9 cellular contexts compared by ENCODE assay signal in genomic region chr5:32278403-32278802, GRCh38. TPM values are rescaled to one million over a fixed set of nuclear protein-coding genes. Genes with fewer than 3 reads are reported as not detected.
DNase-seq lines count a peak whose midpoint lies in the region; ATAC-seq and TF ChIP-seq lines count a peak whose summit lies in the region.
"Had no signal": no experiment of that assay in that cellular context is flagged by ENCODE, and none has a peak within 500 bp of the region (broad histone marks: within the 10 kb centered on the region; RNA-seq: fewer than 3 reads in every experiment).

No MANE protein-coding gene starts in this region.

- H3K36me3 ChIP-seq in naive thymus-derived CD4-positive, alpha-beta T cell (ENCODE audit: control insufficient read depth in 2 of 3, insufficient read depth in 3 of 3, low read length in 3 of 3) = peaks cover 2 to 19% (median 6%) of the 10 kb centered on the region in 3 experiments

- CTCF ChIA-PET in naive thymus-derived CD4-positive, alpha-beta T cell (lab: Charles Lee) = no interaction called here

- TF ChIP-seq CTCF in GM13977 (IDR thresholded peaks at IDR 0.05; ENCODE audit: extremely low read depth, insufficient read depth, missing control alignments) = no peak

- no peaks in the 10 kb centered on the region for H3K9me3 ChIP-seq in naive thymus-derived CD4-positive, alpha-beta T cell (ENCODE audit: control insufficient read depth in 2 of 3, low read length in 3 of 3)
- H3K9me3 ChIP-seq: gastrocnemius medialis had no signal

- peaks cover 13% of the 10 kb centered on the region for H3K36me3 Mint-ChIP-seq in IgD-negative memory B cell
- H3K36me3 Mint-ChIP-seq in naive thymus-derived CD4-positive, alpha-beta T cell = peaks cover 3 to 47% (median 13%) of the 10 kb centered on the region in 5 donors

- ATAC-seq in naive thymus-derived CD4-positive, alpha-beta T cell = no peak
- ATAC-seq in GM21447 (IDR thresholded peaks at IDR 0.05; ENCODE audit: unreplicated experiment) (no peak), HG03354 (IDR thresholded peaks at IDR 0.05; ENCODE audit: poor library complexity, severe bottlenecking, unreplicated experiment) (no peak), HG03175 (IDR thresholded peaks at IDR 0.05; ENCODE audit: unreplicated experiment) (no peak)
- ATAC-seq: gastrocnemius medialis had no signal

- peaks cover 28 to 46% (median 38%) of the 10 kb centered on the region in 3 donors for H3K4me1 Mint-ChIP-seq in IgD-negative memory B cell
- H3K4me1 Mint-ChIP-seq in naive thymus-derived CD4-positive, alpha-beta T cell = peaks cover 16 to 69% (median 57%) of the 10 kb centered on the region in 7 donors

- H3K9me3 Mint-ChIP-seq in IgD-negative memory B cell = no peaks in the 10 kb centered on the region
- H3K9me3 Mint-ChIP-seq in naive thymus-derived CD4-positive, alpha-beta T cell = peaks cover 0 to 4% (median 0%) of the 10 kb centered on the region in 11 donors

- in situ Hi-C loops in GM13977 (cut with MboI; ENCODE audit: low pct_unique_long_range_greater_than_20kb, low sequenced_read_pairs, unreplicated experiment) = no loop called here

- H3K27ac Mint-ChIP-seq in IgD-negative memory B cell = peak overlapping the region; percentile 24 to 88 (median 74)
- H3K27ac Mint-ChIP-seq in naive thymus-derived CD4-positive, alpha-beta T cell = peak overlapping the region in 8 of 9 donors; percentile 19 to 79 (median 68)

- POLR2A ChIA-PET in naive thymus-derived CD4-positive, alpha-beta T cell (lab: Charles Lee) = interaction anchor here (0.7 kb wide), 1 partner anchor 591 kb away, joined by 3 read pairs; no protein-coding TSS in a partner anchor

- intact Hi-C loops in naive thymus-derived CD4-positive, alpha-beta T cell (cut with micrococcal nuclease) = loop anchor here in 1 of 2 donors (1.0 to 5.0 kb wide), 2 partner anchors 34 to 49 kb away; partner anchors contain the start of gene MTMR12

- H3K4me3 Mint-ChIP-seq in IgD-negative memory B cell = peak overlapping the region in 2 of 4 donors; percentile 60 to 70
- H3K4me3 Mint-ChIP-seq in naive thymus-derived CD4-positive, alpha-beta T cell = peak overlapping the region in 2 of 10 donors; percentile 21 to 29

- no peak overlapping the region for H3K27ac ChIP-seq in naive thymus-derived CD4-positive, alpha-beta T cell (ENCODE audit: low read depth, low read length)

- H3K27me3 ChIP-seq in naive thymus-derived CD4-positive, alpha-beta T cell (ENCODE audit: control insufficient read depth in 2 of 2, insufficient read depth in 2 of 2, low read length in 2 of 2) = no peaks in the 10 kb centered on the region
- H3K27me3 ChIP-seq: gastrocnemius medialis had no signal

- DNase-seq in Daoy (ENCODE audit: low read depth) (peak; percentile 71), astrocyte of the hippocampus (ENCODE audit: low read depth, low spot score) (peak; percentile 82), GM13977 (ENCODE audit: low spot score) (no peak)
- no peak for DNase-seq in naive thymus-derived CD4-positive, alpha-beta T cell
- DNase-seq: gastrocnemius medialis had no signal

- H3K4me3 ChIP-seq in naive thymus-derived CD4-positive, alpha-beta T cell (ENCODE audit: low read length) = no peak overlapping the region
- H3K4me3 ChIP-seq: gastrocnemius medialis had no signal

- H3K27me3 Mint-ChIP-seq in IgD-negative memory B cell = no peaks in the 10 kb centered on the region
- H3K27me3 Mint-ChIP-seq in naive thymus-derived CD4-positive, alpha-beta T cell = no peaks in the 10 kb centered on the region

- peaks cover 7 to 16% of the 10 kb centered on the region in 2 donors for H3K4me1 ChIP-seq in naive thymus-derived CD4-positive, alpha-beta T cell (ENCODE audit: control insufficient read depth in 2 of 2, insufficient read depth in 2 of 2, low read length in 2 of 2)

RNA-seq across cellular contexts. Expression of gene MTMR12, which starts 34.3 kb away (rescaled TPM):
- 13.6 and 18.0 TPM in 2 replicates for total RNA-seq in Daoy (2014; rRNA removed; shearing (Covaris generic))
- polyA plus RNA-seq in IgD-negative memory B cell = 18.3 TPM
- total RNA-seq in naive thymus-derived CD4-positive, alpha-beta T cell = 10 to 100 TPM; 19.0 to 28.2 (median 24.0) TPM
- polyA plus RNA-seq in naive thymus-derived CD4-positive, alpha-beta T cell = 10 to 100 TPM; 12.4 to 17.2 TPM

Comparison
In these comparisons a context has a peak if more than half of its experiments do, and no peak if none do; other contexts are left out.
1. DNase-seq: peak in Daoy (single experiment) and astrocyte of the hippocampus (single experiment); none in naive thymus-derived CD4-positive, alpha-beta T cell (0 of 9) and GM13977 (single experiment).